ENCODE assay signal across 8 cellular contexts in the genomic region with DNA sequence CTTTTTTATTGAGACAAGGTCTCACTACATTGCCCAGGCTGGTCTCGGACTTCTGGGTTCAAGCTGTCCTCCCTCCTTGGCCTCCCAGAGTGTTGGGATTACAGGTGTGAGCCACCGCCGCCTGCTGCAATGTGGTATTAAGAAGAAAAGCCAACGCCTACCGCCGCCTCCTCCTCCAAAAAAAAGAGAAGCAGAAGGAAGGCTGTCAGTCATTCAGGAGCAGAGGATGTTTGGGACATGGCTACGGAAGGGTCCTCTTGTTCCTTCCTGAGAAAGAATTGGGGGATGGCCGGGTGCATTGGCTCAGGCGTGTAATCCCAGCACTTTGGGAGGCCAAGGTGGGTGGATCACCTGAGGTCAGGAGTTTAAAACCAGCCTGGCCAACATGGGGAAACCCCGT. TPM values are rescaled to one million over a fixed set of nuclear protein-coding genes. Genes with fewer than 3 reads are reported as not detected.
DNase-seq lines count a peak whose midpoint lies in the region; ATAC-seq and TF ChIP-seq lines count a peak whose summit lies in the region.

No MANE protein-coding gene starts in this region.

- DNase-seq in SJCRH30 = no peak
- no peak for DNase-seq in fibroblast of lung (ENCODE audit: low read depth in 2 of 2)
- DNase-seq in retinal pigment epithelial cell (ENCODE audit: low read depth) = no peak
- no peak for DNase-seq in left lobe of liver (ENCODE audit: low spot score)
- no peak for DNase-seq in left colon

- no peaks in the 10 kb centered on the region for H3K9me3 ChIP-seq in SJCRH30 (replicated peaks)
- H3K9me3 ChIP-seq in fibroblast of lung (ENCODE audit: control insufficient read depth, insufficient read depth, low read depth, low read length) = no peaks in the 10 kb centered on the region

- H3K36me3 ChIP-seq in SJCRH30 = peaks cover 4% of the 10 kb centered on the region; the same call in 1 of the 2 replicates
- H3K36me3 ChIP-seq in fibroblast of lung (ENCODE audit: control insufficient read depth, insufficient read depth, low read length) = peaks cover 9% of the 10 kb centered on the region

- H3K4me1 ChIP-seq in SJCRH30 (peaks cover 8% of the 10 kb centered on the region), fibroblast of lung (ENCODE audit: control insufficient read depth, extremely low read depth, insufficient read depth, low read length) (peaks cover 37% of the 10 kb centered on the region)

- ATAC-seq in HG03520 (IDR thresholded peaks at IDR 0.05; ENCODE audit: unreplicated experiment) (no peak), left lobe of liver (no peak), left colon (no peak), esophagus mucosa (no peak)

- H3K9ac ChIP-seq in fibroblast of lung (ENCODE audit: insufficient read depth, low read length) = no peak overlapping the region

- H3K27ac ChIP-seq in SJCRH30 (no peak overlapping the region), fibroblast of lung (ENCODE audit: insufficient read depth, low read length) (peak overlapping the region; percentile 92)

- TF ChIP-seq CTCF in GM12875 (IDR thresholded peaks at IDR 0.05; ENCODE audit: borderline replicate concordance, insufficient read depth, low read depth, low read length) (no peak), fibroblast of lung (conservative IDR thresholded peaks at IDR 0.05 in 1 of 2, IDR thresholded peaks at IDR 0.05 in 1 of 2; ENCODE audit: low read depth in 1 of 2, low read length in 2 of 2) (no peak), retinal pigment epithelial cell (conservative IDR thresholded peaks at IDR 0.05; ENCODE audit: low read depth, low read length) (no peak)

- no peaks in the 10 kb centered on the region for H4K20me1 ChIP-seq in fibroblast of lung (ENCODE audit: control insufficient read depth, extremely low read depth, insufficient read depth, low read length)

- H3K4me2 ChIP-seq in fibroblast of lung (ENCODE audit: extremely low read depth, insufficient read depth, low read length) = peak overlapping the region; percentile 87

- H2AFZ ChIP-seq in fibroblast of lung (ENCODE audit: low read length) = no peak overlapping the region

- peak overlapping the region; percentile 82 for H3K4me3 ChIP-seq in GM12875 (ENCODE audit: low read depth, low read length)
- H3K4me3 ChIP-seq in SJCRH30 = peak overlapping the region; percentile 86
- H3K4me3 ChIP-seq in fibroblast of lung (replicated peaks in 1 of 4; ENCODE audit: control extremely low read depth in 1 of 4, insufficient read depth in 1 of 4, low read depth in 3 of 4, low read length in 4 of 4) = peak overlapping the region; percentile 56 to 94 (median 91)
- peak overlapping the region; percentile 94 for H3K4me3 ChIP-seq in retinal pigment epithelial cell (ENCODE audit: low read length)

- peaks cover 59% of the 10 kb centered on the region for H3K79me2 ChIP-seq in fibroblast of lung (ENCODE audit: control insufficient read depth, insufficient read depth, low read length)

- intact Hi-C loops in left colon (cut with DNase I, micrococcal nuclease) = loop anchor here in 1 of 2 donors (10.0 kb wide), 1 partner anchor 81 kb away; a partner anchor contains a TSS

- H3K27me3 ChIP-seq in SJCRH30 (no peaks in the 10 kb centered on the region), fibroblast of lung (ENCODE audit: control insufficient read depth, insufficient read depth, low read length) (no peaks in the 10 kb centered on the region)

RNA-seq across cellular contexts. Expression of a gene that starts 1.2 kb away (rescaled TPM):
- total RNA-seq in SJCRH30 (2014; rRNA removed; shearing (Covaris generic)) = 19.4 and 20.0 TPM in 2 replicates
- 34.4 and 36.0 TPM in 2 replicates for total RNA-seq in fibroblast of lung
- polyA plus RNA-seq in fibroblast of lung = 11.3 and 12.3 TPM in 2 replicates
- 20.1 and 25.3 TPM in 2 replicates for polyA plus RNA-seq in fibroblast of lung (2012)
- polyA minus RNA-seq in fibroblast of lung (ENCODE audit: low replicate concordance) = 14.0 and 19.4 TPM in 2 replicates
- total RNA-seq in left lobe of liver = 11.3 TPM
- total RNA-seq in left colon = 10 to 100 TPM; 31.6 to 33.1 TPM
- total RNA-seq in esophagus mucosa = 24.2 TPM

RNA-seq across cellular contexts. Expression of a gene that starts 15.1 kb away (rescaled TPM):
- total RNA-seq in SJCRH30 (2014; rRNA removed; shearing (Covaris generic)) = 37.3 and 37.9 TPM in 2 replicates
- total RNA-seq in fibroblast of lung (12.3 and 15.7 TPM in 2 replicates), left lobe of liver (11.7 TPM), left colon (10 to 100 TPM; 18.1 to 22.8 TPM), esophagus mucosa (18.7 TPM)
- polyA plus RNA-seq in fibroblast of lung = 18.0 and 19.0 TPM in 2 replicates
- polyA plus RNA-seq in fibroblast of lung (2012) = 24.7 and 31.4 TPM in 2 replicates
- polyA minus RNA-seq in fibroblast of lung (ENCODE audit: low replicate concordance) = 4.3 and 17.5 TPM in 2 replicates

RNA-seq across cellular contexts. Expression of a gene that starts 17.9 kb away (rescaled TPM):
- total RNA-seq in SJCRH30 (2014; rRNA removed; shearing (Covaris generic)) = not detected in 2 replicates
- not detected in 2 replicates for total RNA-seq in fibroblast of lung
- 0.03 and 0.08 TPM in 2 replicates for polyA plus RNA-seq in fibroblast of lung
- polyA plus RNA-seq in fibroblast of lung (2012) = 0.23 and 0.58 TPM in 2 replicates
- 0.19 and 0.24 TPM in 2 replicates for polyA minus RNA-seq in fibroblast of lung (ENCODE audit: low replicate concordance)
- 0.35 TPM for total RNA-seq in left lobe of liver
- total RNA-seq in left colon = 1 to 10 TPM; 4.0 to 6.1 TPM
- total RNA-seq in esophagus mucosa = 8.1 TPM

RNA-seq across cellular contexts. Expression of a gene that starts 55.3 kb away (rescaled TPM):
- 26.4 and 39.8 TPM in 2 replicates for total RNA-seq in SJCRH30 (2014; rRNA removed; shearing (Covaris generic))
- total RNA-seq in fibroblast of lung (12.1 and 15.7 TPM in 2 replicates), left lobe of liver (50.5 TPM), left colon (10 to 100 TPM; 65.3 to 92.8 TPM), esophagus mucosa (30.8 TPM)
- polyA plus RNA-seq in fibroblast of lung = 12.1 and 17.9 TPM in 2 replicates
- 32.3 and 34.1 TPM in 2 replicates for polyA plus RNA-seq in fibroblast of lung (2012)
- 25.2 and 25.9 TPM in 2 replicates for polyA minus RNA-seq in fibroblast of lung (ENCODE audit: low replicate concordance)
